1 cellular context compared by ENCODE assay signal in genomic region chr20:3045042-3045815, GRCh38.
A peak's percentile ranks its signal among the peaks of the same experiment; 100 is the strongest.
TF ChIP-seq lines count a peak whose summit lies in the region.

No MANE protein-coding gene starts in this region.

TF ChIP-seq in HepG2, 621 proteins besides CTCF, POLR2A, EP300 and RAD21 (continued from another document):
- 0 out of 2 replicates have a peak, but pooled peaks have one; percentile 12 for TF ChIP-seq ZBTB46 (CRISPR knock-in tag; IDR thresholded peaks at IDR 0.05; ENCODE audit: borderline replicate concordance)
- TF ChIP-seq ZNF292 (CRISPR knock-in tag; IDR thresholded peaks at IDR 0.05; ENCODE audit: borderline replicate concordance, low read depth) = peak; percentile 33; the same call in 1 of the 2 replicates
- TF ChIP-seq ZNF276 (CRISPR knock-in tag; IDR thresholded peaks at IDR 0.05; ENCODE audit: low read depth) = peak; percentile 80; the same call in 1 of the 2 replicates
- TF ChIP-seq NCOR1 (IDR thresholded peaks at IDR 0.05; ENCODE audit: borderline replicate concordance, low read length) = peak; percentile 36; the same call in 1 of the 2 replicates
- TF ChIP-seq TRAFD1 (CRISPR knock-in tag; IDR thresholded peaks at IDR 0.05; ENCODE audit: borderline replicate concordance) = 0 out of 2 replicates have a peak, but pooled peaks have one; percentile 13
- no peak for TF ChIP-seq PHF5A (CRISPR knock-in tag; IDR thresholded peaks at IDR 0.05; ENCODE audit: low read depth, unreplicated experiment)
- TF ChIP-seq ZNF678 (CRISPR knock-in tag; IDR thresholded peaks at IDR 0.05) = peak; percentile 59
- TF ChIP-seq NFYC (CRISPR knock-in tag; IDR thresholded peaks at IDR 0.05) = peak; percentile 49; the same call in 1 of the 2 replicates
- TF ChIP-seq NR2F1 (CRISPR knock-in tag; IDR thresholded peaks at IDR 0.05) = no peak
- TF ChIP-seq PCBP2 (optimal IDR thresholded peaks at IDR 0.05; ENCODE audit: low read depth, low read length, poor library complexity, severe bottlenecking) = peak; percentile 45
- no peak for TF ChIP-seq ZNF720 (CRISPR knock-in tag; IDR thresholded peaks at IDR 0.05)
- TF ChIP-seq MYPOP (CRISPR knock-in tag; IDR thresholded peaks at IDR 0.05) = no peak
- TF ChIP-seq ZSCAN30 (CRISPR knock-in tag; IDR thresholded peaks at IDR 0.05) = peak; percentile 35; the same call in 1 of the 2 replicates
- 0 out of 4 replicates have a peak, but pooled peaks of 1 of the 2 experiments have one; percentile 26 for TF ChIP-seq REST (IDR thresholded peaks at IDR 0.05; ENCODE audit: borderline replicate concordance in 1 of 2, low read depth in 1 of 2, low read length in 2 of 2)
- no peak for TF ChIP-seq KDM5B (CRISPR knock-in tag; IDR thresholded peaks at IDR 0.05; ENCODE audit: borderline replicate concordance)
TF ChIP-seq in HepG2: peak in this region for 36.
